ENCODE assay signal across 2 cellular contexts in genomic region chrX:46328133-46328532, GRCh38.
A peak's percentile ranks its signal among the peaks of the same experiment; 100 is the strongest.
TF ChIP-seq lines count a peak whose summit lies in the region.

No MANE protein-coding gene starts in this region.

TF ChIP-seq in HepG2, 621 proteins besides CTCF, POLR2A, EP300 and RAD21:
- TF ChIP-seq ERF (CRISPR knock-in tag; IDR thresholded peaks at IDR 0.05) (no peak), EED (CRISPR knock-in tag; IDR thresholded peaks at IDR 0.05) (no peak), NFIC (IDR thresholded peaks at IDR 0.05; ENCODE audit: low read length) (no peak), BRD4 (CRISPR knock-in tag; IDR thresholded peaks at IDR 0.05) (no peak), STAT5B (CRISPR knock-in tag; IDR thresholded peaks at IDR 0.05) (no peak), ZFP37 (CRISPR knock-in tag; IDR thresholded peaks at IDR 0.05; ENCODE audit: borderline replicate concordance) (no peak), ZNF205 (CRISPR knock-in tag; IDR thresholded peaks at IDR 0.05) (no peak), ARNTL (CRISPR knock-in tag; IDR thresholded peaks at IDR 0.05) (no peak), REPIN1 (CRISPR knock-in tag; IDR thresholded peaks at IDR 0.05; ENCODE audit: borderline replicate concordance, low read depth) (no peak), CREM (IDR thresholded peaks at IDR 0.05) (no peak), CREM (CRISPR knock-in tag; IDR thresholded peaks at IDR 0.05) (no peak), ATF6 (CRISPR knock-in tag; conservative IDR thresholded peaks at IDR 0.05) (no peak), NR1H2 (CRISPR knock-in tag; IDR thresholded peaks at IDR 0.05; ENCODE audit: borderline replicate concordance, low read depth) (no peak), TFE3 (CRISPR knock-in tag; IDR thresholded peaks at IDR 0.05) (no peak), CBX5 (CRISPR knock-in tag; IDR thresholded peaks at IDR 0.05; ENCODE audit: borderline replicate concordance) (no peak)

TF ChIP-seq in H1, 55 proteins besides CTCF, POLR2A, EP300 and RAD21:
- TF ChIP-seq MAX (IDR thresholded peaks at IDR 0.05) (peak; percentile 69; the same call in 1 of the 2 replicates), CHD7 (IDR thresholded peaks at IDR 0.05; ENCODE audit: insufficient replicate concordance, low read length) (peak; percentile 27), TBP (IDR thresholded peaks at IDR 0.05; ENCODE audit: low read depth, low read length) (no peak), RFX5 (IDR thresholded peaks at IDR 0.05; ENCODE audit: borderline replicate concordance, low read depth, low read length) (no peak), E2F6 (IDR thresholded peaks at IDR 0.05) (peak; percentile 34; the same call in 1 of the 2 replicates), ATF2 (IDR thresholded peaks at IDR 0.05; ENCODE audit: low read length) (0 out of 2 replicates have a peak, but pooled peaks have one; percentile 9)
